Comparison of ENCODE assay signal across 12 cellular contexts in genomic region chr10:88066876-88067275, GRCh38.
A peak's percentile ranks its signal among the peaks of the same experiment; 100 is the strongest.
DNase-seq lines count a peak whose midpoint lies in the region; ATAC-seq and TF ChIP-seq lines count a peak whose summit lies in the region.
"Had no signal": no experiment of that assay in that cellular context is flagged by ENCODE, and none has a peak within 500 bp of the region (broad histone marks: within the 10 kb centered on the region; RNA-seq: fewer than 3 reads in every experiment).

No MANE protein-coding gene starts in this region.

- H4K20me1 ChIP-seq in DND-41 (ENCODE audit: insufficient read depth, low read length) (no peaks in the 10 kb centered on the region), KMS-11 (ENCODE audit: insufficient read depth) (no peaks in the 10 kb centered on the region)

- H3K4me3 ChIP-seq in DND-41 (ENCODE audit: low read depth in 1 of 2, low read length in 2 of 2) (no peak overlapping the region), KMS-11 (IDR thresholded peaks at IDR 0.05; ENCODE audit: insufficient read depth, low read depth, low read length) (no peak overlapping the region), muscle layer of duodenum (ENCODE audit: low read depth in 1 of 2, low read length in 2 of 2) (no peak overlapping the region), psoas muscle (no peak overlapping the region)
- H3K4me3 ChIP-seq: body of pancreas had no signal

- H3K36me3 ChIP-seq in DND-41 (ENCODE audit: insufficient read depth, low read length): no peaks in the 10 kb centered on the region
- no peaks in the 10 kb centered on the region for H3K36me3 ChIP-seq in KMS-11 (ENCODE audit: insufficient read depth)
- no peaks in the 10 kb centered on the region for H3K36me3 ChIP-seq in muscle layer of duodenum (ENCODE audit: control insufficient read depth in 1 of 2, insufficient read depth in 2 of 2, low read length in 2 of 2)
- H3K36me3 ChIP-seq in psoas muscle (ENCODE audit: insufficient read depth in 1 of 2, low read depth in 1 of 2): no peaks in the 10 kb centered on the region

- H2AFZ ChIP-seq in DND-41 (ENCODE audit: low read depth, low read length) (peak overlapping the region; percentile 19; the same call in 1 of the 2 replicates), KMS-11 (ENCODE audit: low read depth) (peak overlapping the region; percentile 15; the same call in 1 of the 2 replicates)
- H2AFZ ChIP-seq: parathyroid adenoma had no signal

- 76 to 88% (median 81%) methylated on average over 6 of the region's 6 CpGs for WGBS in psoas muscle, 3 donors

- POLR2A ChIA-PET in activated CD8-positive, alpha-beta T cell treated with anti-CD3 and anti-CD28 coated beads, Interleukin-2, amount 10 ng/mL, durations not matched to agents 7 days and 5 days (lab: Charles Lee): interaction anchor here (0.6 to 1.5 kb wide), 2 partner anchors 205 to 864 kb away, joined by 3 to 7 read pairs; no protein-coding TSS in a partner anchor

- H3K9me3 ChIP-seq in DND-41 (ENCODE audit: insufficient read depth, low read length, severe bottlenecking) (no peaks in the 10 kb centered on the region), muscle layer of duodenum (ENCODE audit: control insufficient read depth in 1 of 2, low read length in 2 of 2) (no peaks in the 10 kb centered on the region), psoas muscle (no peaks in the 10 kb centered on the region)
- H3K9me3 ChIP-seq: body of pancreas had no signal

- CTCF ChIA-PET in activated CD8-positive, alpha-beta T cell treated with anti-CD3 and anti-CD28 coated beads, Interleukin-2, amount 10 ng/mL, durations not matched to agents 7 days and 5 days (lab: Charles Lee): interaction anchor here (0.6 to 2.8 kb wide), 4 partner anchors 17 to 323 kb away, joined by 3 to 10 read pairs (median 4); no protein-coding TSS in a partner anchor

- intact Hi-C loops in psoas muscle (cut with DNase I): no loop called here

- H3K4me3 Mint-ChIP-seq in activated CD8-positive, alpha-beta T cell treated with anti-CD3 and anti-CD28 coated beads, Interleukin-2, amount 10 ng/mL, durations not matched to agents 7 days and 5 days: peak overlapping the region; percentile 21

- H3K9ac ChIP-seq in DND-41 (ENCODE audit: low read depth, low read length) (no peak overlapping the region; the same call in 1 of the 2 replicates), KMS-11 (peak overlapping the region; percentile 17; the same call in 1 of the 2 replicates)
- H3K9ac ChIP-seq: parathyroid adenoma had no signal

- TF ChIP-seq CTCF in DND-41 (IDR thresholded peaks at IDR 0.05; ENCODE audit: borderline replicate concordance, extremely low read depth, low read length, poor library complexity, severe bottlenecking) (no peak), KMS-11 (conservative IDR thresholded peaks at IDR 0.05; ENCODE audit: low read depth, low read length) (no peak), psoas muscle (IDR thresholded peaks at IDR 0.05) (no peak)

- no peak overlapping the region for H3K4me2 ChIP-seq in DND-41 (ENCODE audit: insufficient read depth, low read length)
- H3K4me2 ChIP-seq in KMS-11: peak overlapping the region; percentile 94

- peak; percentile 73 for DNase-seq in DND-41
- peak; percentile 33 for DNase-seq in activated CD8-positive, alpha-beta T cell treated with anti-CD3 and anti-CD28 coated beads, Interleukin-2, amount 10 ng/mL, durations not matched to agents 7 days and 5 days
- no peak for DNase-seq in T-helper 9 cell
- DNase-seq in psoas muscle: no peak
- no peak for DNase-seq in AG20443 (ENCODE audit: low spot score)
- DNase-seq: NCI-H146 had no signal

- H3K27ac ChIP-seq in DND-41 (ENCODE audit: low read length) (peak overlapping the region; percentile 90), KMS-11 (peak overlapping the region; percentile 87), muscle layer of duodenum (ENCODE audit: low read length) (peak overlapping the region; percentile 75), psoas muscle (no peak overlapping the region)
- H3K27ac ChIP-seq: parathyroid adenoma had no signal

- H3K4me1 ChIP-seq in DND-41 (ENCODE audit: insufficient read depth, low read length) (peaks cover 84% of the 10 kb centered on the region), KMS-11 (ENCODE audit: low read depth, poor library complexity, severe bottlenecking) (peaks cover 83% of the 10 kb centered on the region), muscle layer of duodenum (ENCODE audit: control insufficient read depth in 1 of 2, insufficient read depth in 2 of 2, low read length in 2 of 2) (peaks cover 9 to 25% of the 10 kb centered on the region in 2 donors), psoas muscle (no peaks in the 10 kb centered on the region)

- peak overlapping the region; percentile 82 for H3K27ac Mint-ChIP-seq in activated CD8-positive, alpha-beta T cell treated with anti-CD3 and anti-CD28 coated beads, Interleukin-2, amount 10 ng/mL, durations not matched to agents 7 days and 5 days

- H3K27me3 ChIP-seq in DND-41 (ENCODE audit: insufficient read depth, low read length, poor library complexity) (no peaks in the 10 kb centered on the region), KMS-11 (ENCODE audit: insufficient read depth, low read depth) (no peaks in the 10 kb centered on the region), muscle layer of duodenum (ENCODE audit: low read depth, low read length) (no peaks in the 10 kb centered on the region), psoas muscle (ENCODE audit: insufficient read depth in 3 of 3, low read length in 2 of 3) (no peaks in the 10 kb centered on the region)
- H3K27me3 ChIP-seq: body of pancreas had no signal

- H3K4me1 Mint-ChIP-seq in activated CD8-positive, alpha-beta T cell treated with anti-CD3 and anti-CD28 coated beads, Interleukin-2, amount 10 ng/mL, durations not matched to agents 7 days and 5 days (ENCODE audit: low read depth): peaks cover 67% of the 10 kb centered on the region

- ATAC-seq in DND-41 (ENCODE audit: insufficient read depth, low read depth): peak; percentile 54
- ATAC-seq in activated CD8-positive, alpha-beta T cell treated with anti-CD3 and anti-CD28 coated beads, Interleukin-2, amount 10 ng/mL, durations not matched to agents 7 days and 5 days: no peak
- ATAC-seq in psoas muscle: no peak
- no peak for ATAC-seq in GM21619 (IDR thresholded peaks at IDR 0.05; ENCODE audit: unreplicated experiment)
- ATAC-seq: body of pancreas, HCT116 had no signal

- H3K9me3 Mint-ChIP-seq in activated CD8-positive, alpha-beta T cell treated with anti-CD3 and anti-CD28 coated beads, Interleukin-2, amount 10 ng/mL, durations not matched to agents 7 days and 5 days (ENCODE audit: insufficient read depth): peaks cover 7% of the 10 kb centered on the region

- no peaks in the 10 kb centered on the region for H3K27me3 Mint-ChIP-seq in activated CD8-positive, alpha-beta T cell treated with anti-CD3 and anti-CD28 coated beads, Interleukin-2, amount 10 ng/mL, durations not matched to agents 7 days and 5 days (ENCODE audit: low read depth)

- no peaks in the 10 kb centered on the region for H3K79me2 ChIP-seq in DND-41 (ENCODE audit: insufficient read depth, low read length)
- H3K79me2 ChIP-seq in KMS-11 (ENCODE audit: insufficient read depth, low read depth): no peaks in the 10 kb centered on the region
- H3K79me2 ChIP-seq: parathyroid adenoma had no signal

- peaks cover 14% of the 10 kb centered on the region for H3K36me3 Mint-ChIP-seq in activated CD8-positive, alpha-beta T cell treated with anti-CD3 and anti-CD28 coated beads, Interleukin-2, amount 10 ng/mL, durations not matched to agents 7 days and 5 days (ENCODE audit: low read depth)

Comparison
In these comparisons a context has a peak if more than half of its experiments do, and no peak if none do; other contexts are left out.
1. DNase-seq: peak in DND-41 (single experiment) and activated CD8-positive, alpha-beta T cell treated with anti-CD3 and anti-CD28 coated beads, Interleukin-2, amount 10 ng/mL, durations not matched to agents 7 days and 5 days (single experiment); none in T-helper 9 cell (single experiment), psoas muscle (0 of 2) and AG20443 (single experiment).